Comparison of ENCODE assay signal across 1 cellular context in genomic region chr2:237474511-237474911, GRCh38.
TF ChIP-seq lines count a peak whose summit lies in the region.

No MANE protein-coding gene starts in this region.

TF ChIP-seq in GM23338, 12 proteins besides CTCF, POLR2A, EP300 and RAD21 (continued from another document):
- TF ChIP-seq ZNF462 (CRISPR knock-in tag; IDR thresholded peaks at IDR 0.05) (no peak), EZH2 (IDR thresholded peaks at IDR 0.05; ENCODE audit: low read depth, unreplicated experiment) (no peak), CREB1 (CRISPR knock-in tag; IDR thresholded peaks at IDR 0.05; ENCODE audit: low read depth) (no peak), ZNF331 (CRISPR knock-in tag; IDR thresholded peaks at IDR 0.05; ENCODE audit: low read depth) (no peak), ETS1 (IDR thresholded peaks at IDR 0.05) (no peak), REST (IDR thresholded peaks at IDR 0.05; ENCODE audit: unreplicated experiment) (no peak), JUNB (IDR thresholded peaks at IDR 0.05; ENCODE audit: unreplicated experiment) (no peak), EZH2phosphoT487 (IDR thresholded peaks at IDR 0.05; ENCODE audit: unreplicated experiment) (no peak), NANOG (IDR thresholded peaks at IDR 0.05; ENCODE audit: borderline replicate concordance) (no peak)
